16 cellular contexts compared by ENCODE assay signal in the genomic region with DNA sequence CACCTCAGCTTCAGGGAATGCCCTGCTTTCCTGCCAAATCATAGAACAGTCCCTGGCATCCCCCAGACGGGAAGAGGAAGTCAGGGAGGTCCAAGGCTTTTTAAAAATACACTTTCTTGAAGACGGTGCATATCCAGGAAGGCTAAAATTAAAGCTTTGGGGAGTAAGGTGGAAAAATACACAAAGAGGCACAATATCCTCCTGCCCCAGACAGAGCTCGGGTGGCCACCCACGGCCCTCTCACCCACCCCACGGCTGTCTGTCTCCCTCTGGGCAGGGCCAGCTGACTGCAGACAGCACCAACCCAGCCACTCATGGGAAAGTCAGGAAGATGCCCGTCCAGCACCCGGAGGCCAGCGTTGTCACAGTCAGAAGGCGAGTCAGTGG. TPM values are rescaled to one million over a fixed set of nuclear protein-coding genes. Genes with fewer than 3 reads are reported as not detected.
A peak's percentile ranks its signal among the peaks of the same experiment; 100 is the strongest.
DNase-seq lines count a peak whose midpoint lies in the region; ATAC-seq, FAIRE-seq and TF ChIP-seq lines count a peak whose summit lies in the region.
"Had no signal": no experiment of that assay in that cellular context is flagged by ENCODE, and none has a peak within 500 bp of the region (broad histone marks: within the 10 kb centered on the region; RNA-seq: fewer than 3 reads in every experiment).

No MANE protein-coding gene starts in this region.

- intact Hi-C loops in Calu3 (cut with micrococcal nuclease; ENCODE audit: unreplicated experiment), result no loop called here

- H3K27ac Mint-ChIP-seq in Calu3 (ENCODE audit: unreplicated experiment), result no peak overlapping the region
- H3K27ac Mint-ChIP-seq: dendritic cell treated with granulocyte-macrophage colony-stimulating factor and Interleukin-4, amounts not matched to agents 40 ng/mL and 50 ng/mL, for 4 days; stimulated activated naive CD8-positive, alpha-beta T cell treated with anti-CD3 and anti-CD28 coated beads, Interleukin-15, Interleukin-2, amounts not matched to agents 100 ng/mL and 50 ng/mL, for 24 hours had no signal

- CTCF ChIA-PET in A549 (lab: Yijun Ruan, JAX), result interaction anchor here (1.2 to 1.9 kb wide), 3 partner anchors 9 to 663 kb away, joined by 3 to 5 read pairs (median 4); no protein-coding TSS in a partner anchor
- CTCF ChIA-PET in Calu3 (lab: Charles Lee), result no interaction called here

- H3K4me1 ChIP-seq in A549 (peaks cover 20% of the 10 kb centered on the region), esophagus (ENCODE audit: control insufficient read depth in 2 of 2, insufficient read depth in 2 of 2, low read length in 1 of 2) (peaks cover 3 to 7% of the 10 kb centered on the region in 2 donors), neuron (ENCODE audit: insufficient read depth, low read length) (peaks cover 35% of the 10 kb centered on the region)
- H3K4me1 ChIP-seq: prostate gland had no signal

- no TSS peak for BruUV-seq in Calu3 (replicated peaks; lab: Mats Ljungman, UMichigan)

- peak; percentile 32 to 43 for ATAC-seq in A549
- no peak for ATAC-seq in GM21367 (IDR thresholded peaks at IDR 0.05; ENCODE audit: unreplicated experiment)
- no peak for ATAC-seq in GM21515 (IDR thresholded peaks at IDR 0.05; ENCODE audit: unreplicated experiment)

- H3K27ac ChIP-seq in A549 (peak overlapping the region; percentile 9 to 77; a peak in 3 of 6 replicates), esophagus (ENCODE audit: low read depth in 2 of 2, low read length in 1 of 2) (peak overlapping the region; percentile 6 to 47)
- H3K27ac ChIP-seq: SK-N-MC had no signal

- no peak for TF ChIP-seq EP300 in A549 (IDR thresholded peaks at IDR 0.05)

- peaks cover 14% of the 10 kb centered on the region for H3K27me3 Mint-ChIP-seq in Calu3 (ENCODE audit: unreplicated experiment)

- DNase-seq in A549 (ENCODE audit: low read depth in 1 of 2, low spot score in 1 of 2) (no peak), MG63 (peak; percentile 29), NCI-H1694 (lab: John Stamatoyannopoulos, UW) (no peak), Calu3 (no peak)
- DNase-seq: activated CD4-positive, alpha-beta T cell treated with anti-CD3 and anti-CD28 coated beads for 4 hours; stimulated activated CD4-positive, alpha-beta T cell treated with anti-CD3 and anti-CD28 coated beads, Interleukin-12 subunit alpha, Interleukin-12 subunit beta, amount 100 ng/mL, for 4 hours had no signal

- no peak for TF ChIP-seq RAD21 in A549 (conservative IDR thresholded peaks at IDR 0.05 in 1 of 2, IDR thresholded peaks at IDR 0.05 in 1 of 2)

- H3K9me3 Mint-ChIP-seq in Calu3 (ENCODE audit: low read depth, unreplicated experiment), result no peaks in the 10 kb centered on the region
- H3K9me3 Mint-ChIP-seq: dendritic cell treated with granulocyte-macrophage colony-stimulating factor and Interleukin-4, amounts not matched to agents 40 ng/mL and 50 ng/mL, for 4 days; stimulated activated naive CD8-positive, alpha-beta T cell treated with anti-CD3 and anti-CD28 coated beads, Interleukin-15, Interleukin-2, amounts not matched to agents 100 ng/mL and 50 ng/mL, for 24 hours had no signal

- H3K27me3 ChIP-seq in MG63, result no peaks in the 10 kb centered on the region
- no peaks in the 10 kb centered on the region for H3K27me3 ChIP-seq in esophagus (ENCODE audit: control insufficient read depth in 1 of 2, insufficient read depth in 2 of 2, low read length in 2 of 2)
- no peaks in the 10 kb centered on the region for H3K27me3 ChIP-seq in neuron (ENCODE audit: insufficient read depth, low read length)
- H3K27me3 ChIP-seq: ascending aorta had no signal

- H2AFZ ChIP-seq in neuron (ENCODE audit: low read depth, low read length), result no peak overlapping the region

- H3K4me3 Mint-ChIP-seq in Calu3 (ENCODE audit: low read depth, unreplicated experiment), result no peak overlapping the region
- H3K4me3 Mint-ChIP-seq: dendritic cell treated with granulocyte-macrophage colony-stimulating factor and Interleukin-4, amounts not matched to agents 40 ng/mL and 50 ng/mL, for 4 days; stimulated activated naive CD8-positive, alpha-beta T cell treated with anti-CD3 and anti-CD28 coated beads, Interleukin-15, Interleukin-2, amounts not matched to agents 100 ng/mL and 50 ng/mL, for 24 hours had no signal

- WGBS in A549 (ENCODE audit: missing lambda C conversion rate), result 57% methylated on average over 9 of the region's 9 CpGs
- WGBS in esophagus, 2 donors, result 33 to 34% methylated on average over 9 of the region's 9 CpGs

- no peaks in the 10 kb centered on the region; the same call in 2 of the 3 replicates for H3K9me3 ChIP-seq in A549
- H3K9me3 ChIP-seq in MG63, result no peaks in the 10 kb centered on the region
- peaks cover 0 to 2% of the 10 kb centered on the region in 2 donors for H3K9me3 ChIP-seq in esophagus (ENCODE audit: control insufficient read depth in 2 of 2, insufficient read depth in 1 of 2, low read depth in 1 of 2, low read length in 1 of 2)
- no peaks in the 10 kb centered on the region for H3K9me3 ChIP-seq in neuron (ENCODE audit: low read length)
- H3K9me3 ChIP-seq: ascending aorta, prostate gland had no signal

- H3K4me3 ChIP-seq in A549, result no peak overlapping the region
- H3K4me3 ChIP-seq in MG63, result no peak overlapping the region
- H3K4me3 ChIP-seq in esophagus (ENCODE audit: low read depth in 1 of 2, low read length in 2 of 2), result no peak overlapping the region
- peak overlapping the region; percentile 26 for H3K4me3 ChIP-seq in neuron (ENCODE audit: low read length)
- H3K4me3 ChIP-seq: prostate gland, SK-N-MC had no signal

- H3K4me1 Mint-ChIP-seq in Calu3 (ENCODE audit: low read depth, unreplicated experiment), result peaks cover 32% of the 10 kb centered on the region

- peaks cover 7% of the 10 kb centered on the region for H3K36me3 Mint-ChIP-seq in Calu3 (ENCODE audit: insufficient read depth, unreplicated experiment)

- H3K36me3 ChIP-seq in MG63, result no peaks in the 10 kb centered on the region
- H3K36me3 ChIP-seq in esophagus (ENCODE audit: control insufficient read depth in 2 of 2, insufficient read depth in 2 of 2, low read length in 1 of 2), result peaks cover 0 to 4% of the 10 kb centered on the region in 2 donors
- peaks cover 30% of the 10 kb centered on the region for H3K36me3 ChIP-seq in neuron (ENCODE audit: insufficient read depth, low read length)
- H3K36me3 ChIP-seq: ascending aorta, prostate gland had no signal

- FAIRE-seq in A549 (lab: Jason Lieb, UNC), result no peak

- TF ChIP-seq CTCF in A549 (IDR thresholded peaks at IDR 0.05) (no peak), Calu3 (IDR thresholded peaks at IDR 0.05; ENCODE audit: unreplicated experiment) (no peak)

- TF ChIP-seq POLR2A in A549 (IDR thresholded peaks at IDR 0.05; ENCODE audit: low read length), result no peak

- POLR2A ChIA-PET in A549 (lab: Yijun Ruan, JAX), result no interaction called here

- H3K4me2 ChIP-seq in A549, result peak overlapping the region; percentile 68

TF ChIP-seq in A549, 52 proteins besides CTCF, POLR2A, EP300 and RAD21 (continues in another document):
- TF ChIP-seq HOXB5 (CRISPR knock-in tag; IDR thresholded peaks at IDR 0.05) (no peak), RCOR1 (IDR thresholded peaks at IDR 0.05; ENCODE audit: low read depth, low read length) (no peak), JUN (IDR thresholded peaks at IDR 0.05) (no peak), EHMT2 (IDR thresholded peaks at IDR 0.05; ENCODE audit: low read depth) (no peak), USF2 (IDR thresholded peaks at IDR 0.05) (no peak)
- TF ChIP-seq, protein P1, sequence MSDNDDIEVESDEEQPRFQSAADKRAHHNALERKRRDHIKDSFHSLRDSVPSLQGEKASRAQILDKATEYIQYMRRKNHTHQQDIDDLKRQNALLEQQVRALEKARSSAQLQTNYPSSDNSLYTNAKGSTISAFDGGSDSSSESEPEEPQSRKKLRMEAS (IDR thresholded peaks at IDR 0.05), result no peak
- TF ChIP-seq, protein P2, sequence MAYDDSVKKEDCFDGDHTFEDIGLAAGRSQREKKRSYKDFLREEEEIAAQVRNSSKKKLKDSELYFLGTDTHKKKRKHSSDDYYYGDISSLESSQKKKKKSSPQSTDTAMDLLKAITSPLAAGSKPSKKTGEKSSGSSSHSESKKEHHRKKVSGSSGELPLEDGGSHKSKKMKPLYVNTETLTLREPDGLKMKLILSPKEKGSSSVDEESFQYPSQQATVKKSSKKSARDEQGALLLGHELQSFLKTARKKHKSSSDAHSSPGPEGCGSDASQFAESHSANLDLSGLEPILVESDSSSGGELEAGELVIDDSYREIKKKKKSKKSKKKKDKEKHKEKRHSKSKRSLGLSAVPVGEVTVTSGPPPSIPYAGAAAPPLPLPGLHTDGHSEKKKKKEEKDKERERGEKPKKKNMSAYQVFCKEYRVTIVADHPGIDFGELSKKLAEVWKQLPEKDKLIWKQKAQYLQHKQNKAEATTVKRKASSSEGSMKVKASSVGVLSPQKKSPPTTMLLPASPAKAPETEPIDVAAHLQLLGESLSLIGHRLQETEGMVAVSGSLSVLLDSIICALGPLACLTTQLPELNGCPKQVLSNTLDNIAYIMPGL (CRISPR knock-in tag; IDR thresholded peaks at IDR 0.05; ENCODE audit: borderline replicate concordance), result no peak
- TF ChIP-seq, protein P3, sequence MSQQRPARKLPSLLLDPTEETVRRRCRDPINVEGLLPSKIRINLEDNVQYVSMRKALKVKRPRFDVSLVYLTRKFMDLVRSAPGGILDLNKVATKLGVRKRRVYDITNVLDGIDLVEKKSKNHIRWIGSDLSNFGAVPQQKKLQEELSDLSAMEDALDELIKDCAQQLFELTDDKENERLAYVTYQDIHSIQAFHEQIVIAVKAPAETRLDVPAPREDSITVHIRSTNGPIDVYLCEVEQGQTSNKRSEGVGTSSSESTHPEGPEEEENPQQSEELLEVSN (IDR thresholded peaks at IDR 0.05; ENCODE audit: borderline replicate concordance, low read depth), result no peak

RNA-seq across cellular contexts. Expression of gene BMP7, which starts 53.6 kb away (rescaled TPM):
- 0.08 and 0.16 TPM in 2 replicates for polyA plus RNA-seq in A549 (2011; rRNA removed)
- polyA plus RNA-seq in A549 (2012; cell fraction: cytosol; rRNA removed), result 0.17 and 0.35 TPM in 2 replicates
- 0.45 and 0.53 TPM in 2 replicates for polyA plus RNA-seq in A549 (2012; cell fraction: nucleus; rRNA removed)
- polyA plus RNA-seq in A549 (2017; fragmentation: RNase III; extraction: RNeasy Plus Mini Kit Qiagen cat#74134 plus additional on column Dnase treatment), result 0.09 to 0.22 TPM (median 0.18 TPM) in 3 replicates
- polyA minus RNA-seq in A549 (2011; rRNA and poly(A)+ RNA removed), result not detected in 2 replicates
- 4.8 and 10.7 TPM in 2 replicates for total RNA-seq in MG63 (2014; rRNA removed; shearing (Covaris generic); ENCODE audit: low replicate concordance)
- 10 to 100 TPM; 17.6 to 28.7 TPM for polyA plus RNA-seq in esophagus
- total RNA-seq in Calu3 (2022), result not detected in 2 replicates
- total RNA-seq: ascending aorta had no signal
- polyA plus RNA-seq: AG04450 had no signal

Comparison
In these comparisons a context has a peak if more than half of its experiments do, and no peak if none do; other contexts are left out.
1. ATAC-seq: peak in A549 (2 of 2); none in GM21367 (single experiment) and GM21515 (single experiment).